In the genomic region with DNA sequence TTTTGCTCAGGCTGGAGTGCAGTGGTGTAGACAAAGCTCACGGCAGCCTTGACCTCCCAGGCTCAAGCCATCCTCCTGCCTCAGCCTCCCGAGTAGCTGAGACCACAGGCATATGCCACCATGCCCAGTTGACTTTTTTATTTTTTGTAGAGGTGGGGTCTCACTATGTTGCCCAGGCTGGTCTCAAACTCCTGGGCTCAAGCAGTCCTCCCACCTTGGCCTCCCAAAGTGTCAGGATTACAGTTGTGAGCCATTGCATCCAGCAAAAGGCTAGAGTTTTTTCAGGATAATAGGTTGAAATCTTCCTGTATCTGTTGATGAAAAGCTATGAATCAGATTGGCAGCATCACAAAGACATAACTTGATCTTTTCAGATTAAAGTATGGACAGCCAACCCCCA, we compare ENCODE assay signal across 1 cellular context. TPM values are rescaled to one million over a fixed set of nuclear protein-coding genes. Genes with fewer than 3 reads are reported as not detected.
"Had no signal": no experiment of that assay in that cellular context is flagged by ENCODE, and none has a peak within 500 bp of the region (broad histone marks: within the 10 kb centered on the region; RNA-seq: fewer than 3 reads in every experiment).

No MANE protein-coding gene starts in this region.

RNA-seq across cellular contexts. Expression of a gene that starts 32.0 kb away (rescaled TPM):
- total RNA-seq: OCI-LY7 had no signal
